Comparison of ENCODE assay signal across 8 cellular contexts in genomic region chr14:90256354-90257131, GRCh38. TPM values are rescaled to one million over a fixed set of nuclear protein-coding genes. Genes with fewer than 3 reads are reported as not detected.
DNase-seq lines count a peak whose midpoint lies in the region; ATAC-seq and TF ChIP-seq lines count a peak whose summit lies in the region.

TSS of gene PSMC1 (plus strand) at chr14:90256553. CDS start at chr14:90256598, 45 bp downstream.

- H3K27ac ChIP-seq in esophagus muscularis mucosa (replicated peaks in 1 of 4) (peak within 1 kb of the TSS; percentile 76 to 84 (median 78)), muscle layer of duodenum (ENCODE audit: low read length) (peak within 1 kb of the TSS; percentile 30)

- peak within 1 kb of the TSS; percentile 97 for H3K4me3 Mint-ChIP-seq in activated T-cell treated with anti-CD3 and anti-CD28 coated beads, Interleukin-2, amount 50 U/mL, for 24 hours

- H3K9me3 Mint-ChIP-seq in activated T-cell treated with anti-CD3 and anti-CD28 coated beads, Interleukin-2, amount 50 U/mL, for 24 hours, result no peaks in the 10 kb centered on the region

- H3K9me3 ChIP-seq in esophagus muscularis mucosa, result no peaks in the 10 kb centered on the region
- H3K9me3 ChIP-seq in muscle layer of duodenum (ENCODE audit: control insufficient read depth in 1 of 2, low read length in 2 of 2), result no peaks in the 10 kb centered on the region

- H3K27me3 Mint-ChIP-seq in activated T-cell treated with anti-CD3 and anti-CD28 coated beads, Interleukin-2, amount 50 U/mL, for 24 hours, result peaks cover 8% of the 10 kb centered on the region

- H3K4me1 ChIP-seq in esophagus muscularis mucosa (peaks cover 18 to 28% (median 21%) of the 10 kb centered on the region in 4 donors), muscle layer of duodenum (ENCODE audit: control insufficient read depth in 1 of 2, insufficient read depth in 2 of 2, low read length in 2 of 2) (peaks cover 5 to 15% of the 10 kb centered on the region in 2 donors)

- intact Hi-C loops in esophagus muscularis mucosa (cut with DNase I), result loop anchor here (10.0 kb wide), 1 partner anchor 302 kb away; the partner anchor contains the start of genes EFCAB11 and TDP1

- WGBS in esophagus muscularis mucosa, result under 1% methylated on average over 33 of the region's 55 CpGs

- peaks cover 47% of the 10 kb centered on the region for H3K36me3 Mint-ChIP-seq in activated T-cell treated with anti-CD3 and anti-CD28 coated beads, Interleukin-2, amount 50 U/mL, for 24 hours (ENCODE audit: low read depth)

- H3K27ac Mint-ChIP-seq in activated T-cell treated with anti-CD3 and anti-CD28 coated beads, Interleukin-2, amount 50 U/mL, for 24 hours, result peak within 1 kb of the TSS; percentile 99

- DNase-seq in DMS153 treated with DMSO at 0.1 percent for 48 hours (lab: John Stamatoyannopoulos, UW; ENCODE audit: unreplicated experiment) (peak; percentile 63), KBM-7 (peak; percentile 91), esophagus muscularis mucosa (ENCODE audit: extremely low spot score) (peak; percentile 96)
- DNase-seq in activated T-cell treated with anti-CD3 and anti-CD28 coated beads, Interleukin-2, amount 50 U/mL, for 24 hours, result peak; percentile 90
- peak; percentile 80 to 83 for DNase-seq in stimulated activated CD8-positive, alpha-beta memory T cell treated with anti-CD3 and anti-CD28 coated beads, Interleukin-7, amount 100 ng/mL, for 4 hours (ENCODE audit: low read depth in 2 of 2)

- no peak for TF ChIP-seq EP300 in esophagus muscularis mucosa (IDR thresholded peaks at IDR 0.05)

- H3K36me3 ChIP-seq in esophagus muscularis mucosa (peaks cover 20 to 29% (median 22%) of the 10 kb centered on the region in 4 donors), muscle layer of duodenum (ENCODE audit: control insufficient read depth in 1 of 2, insufficient read depth in 2 of 2, low read length in 2 of 2) (peaks cover 4 to 14% of the 10 kb centered on the region in 2 donors)

- H3K4me1 Mint-ChIP-seq in activated T-cell treated with anti-CD3 and anti-CD28 coated beads, Interleukin-2, amount 50 U/mL, for 24 hours (ENCODE audit: low read depth), result peaks cover 29% of the 10 kb centered on the region

- H3K27me3 ChIP-seq in esophagus muscularis mucosa (peaks cover 0 to 15% (median 0%) of the 10 kb centered on the region in 4 donors), muscle layer of duodenum (ENCODE audit: low read depth, low read length) (no peaks in the 10 kb centered on the region)

- in situ Hi-C loops in KBM-7 (cut with MboI; ENCODE audit: low pct_unique_long_range_greater_than_20kb, low sequenced_read_pairs), result no loop called here

- peak; percentile 94 for ATAC-seq in GM21717 (IDR thresholded peaks at IDR 0.05; ENCODE audit: unreplicated experiment)

- H3K4me3 ChIP-seq in esophagus muscularis mucosa, result peak within 1 kb of the TSS; percentile 74 to 93 (median 82)
- peak within 1 kb of the TSS; percentile 93 to 95 for H3K4me3 ChIP-seq in muscle layer of duodenum (ENCODE audit: low read depth in 1 of 2, low read length in 2 of 2)

- TF ChIP-seq POLR2A in esophagus muscularis mucosa (IDR thresholded peaks at IDR 0.05; ENCODE audit: low read depth), result no peak

- TF ChIP-seq CTCF in esophagus muscularis mucosa (IDR thresholded peaks at IDR 0.05), result peak in 1 of 3 experiments; percentile 20

TF ChIP-seq in PFSK-1, 5 proteins besides CTCF, POLR2A, EP300 and RAD21:
- TF ChIP-seq REST (IDR thresholded peaks at IDR 0.05; ENCODE audit: insufficient read depth in 1 of 2, low read depth in 2 of 2, low read length in 2 of 2) (0 out of 4 replicates have a peak, but pooled peaks of 1 of the 2 experiments have one; percentile 34), POLR2AphosphoS5 (IDR thresholded peaks at IDR 0.05; ENCODE audit: low read depth, low read length) (peak; percentile 76), SIN3A (IDR thresholded peaks at IDR 0.05; ENCODE audit: borderline replicate concordance, insufficient read depth, low read length) (peak; percentile 31; the same call in 1 of the 2 replicates), FOXP2 (optimal IDR thresholded peaks at IDR 0.05; ENCODE audit: borderline replicate concordance, extremely low read depth, extremely low read length, insufficient read depth) (no peak), TAF1 (IDR thresholded peaks at IDR 0.05; ENCODE audit: borderline replicate concordance, insufficient read depth, low read length) (peak; percentile 84; the same call in 1 of the 2 replicates)
TF ChIP-seq in PFSK-1: peak in this region for 4.

RNA-seq across cellular contexts. Expression of gene PSMC1, which starts in this region (rescaled TPM):
- polyA plus RNA-seq in PFSK-1 (2012; ENCODE audit: insufficient read length, low read depth), result 58.8 TPM
- 100 to 1,000 TPM in 3 of 4 donors, 10 to 100 TPM in 1; 96.8 to 139 (median 117) TPM for total RNA-seq in esophagus muscularis mucosa

Comparison
In these comparisons a context has a peak if more than half of its experiments do, and no peak if none do; other contexts are left out.
1. Peak in every context shown above with its lines: DNase-seq, ATAC-seq, H3K4me3 ChIP-seq and H3K27ac ChIP-seq.